Comparison of ENCODE assay signal across 8 cellular contexts in genomic region chr15:78506971-78507830, GRCh38. TPM values are rescaled to one million over a fixed set of nuclear protein-coding genes. Genes with fewer than 3 reads are reported as not detected.
DNase-seq lines count a peak whose midpoint lies in the region; ATAC-seq, FAIRE-seq and TF ChIP-seq lines count a peak whose summit lies in the region.

Gene HYKK (plus strand): TSS chr15:78507577. CDS start chr15:78513089, 5,512 bp downstream.

- H3K9me3 ChIP-seq in T-helper 17 cell (ENCODE audit: control insufficient read depth, low read length, poor library complexity, severe bottlenecking) (no peaks in the 10 kb centered on the region), right atrium auricular region (no peaks in the 10 kb centered on the region)

- peak; percentile 81 for DNase-seq in GM12892 (ENCODE audit: insufficient read length)
- peak; percentile 92 for DNase-seq in NCI-H1694 (lab: John Stamatoyannopoulos, UW)
- DNase-seq in T-helper 17 cell = peak; percentile 38 to 65 (median 51)
- DNase-seq in anterior cingulate cortex (lab: John Stamatoyannopoulos, UW) = peak; percentile 49 to 96 (median 86)
- peak; percentile 93 for DNase-seq in right atrium auricular region (ENCODE audit: low spot score)
- DNase-seq in progenitor cell of endocrine pancreas (ENCODE audit: low spot score, unreplicated experiment) = peak; percentile 91
- peak; percentile 96 for DNase-seq in ureter (ENCODE audit: low spot score)

- peak within 1 kb of the TSS; percentile 75 for H3K27ac Mint-ChIP-seq in T-helper 17 cell
- peak within 1 kb of the TSS; percentile 92 for H3K27ac Mint-ChIP-seq in progenitor cell of endocrine pancreas

- H3K4me3 ChIP-seq in right atrium auricular region = peak within 1 kb of the TSS; percentile 70 to 86

- TF ChIP-seq POLR2A in GM12892 (IDR thresholded peaks at IDR 0.05; ENCODE audit: low read depth, low read length) = no peak; the same call in 1 of the 2 replicates

- no peaks in the 10 kb centered on the region for H3K27me3 ChIP-seq in right atrium auricular region

- H3K4me3 Mint-ChIP-seq in T-helper 17 cell (peak within 1 kb of the TSS; percentile 96), progenitor cell of endocrine pancreas (ENCODE audit: low read depth) (peak within 1 kb of the TSS; percentile 86)

- ATAC-seq in HG02884 (IDR thresholded peaks at IDR 0.05; ENCODE audit: unreplicated experiment) (peak; percentile 85), T-helper 17 cell (peak; percentile 86)

- no peaks in the 10 kb centered on the region for H3K9me3 Mint-ChIP-seq in progenitor cell of endocrine pancreas (ENCODE audit: low read depth)

- H3K4me1 ChIP-seq in right atrium auricular region = peaks cover 0 to 9% of the 10 kb centered on the region in 2 donors

- peak; percentile 88 for FAIRE-seq in GM12892 (lab: Jason Lieb, UNC)

- no peaks in the 10 kb centered on the region for H3K36me3 ChIP-seq in right atrium auricular region

- H3K27me3 Mint-ChIP-seq in T-helper 17 cell (no peaks in the 10 kb centered on the region), progenitor cell of endocrine pancreas (peaks cover 8% of the 10 kb centered on the region)

- peak within 1 kb of the TSS; percentile 65 to 75 for H3K27ac ChIP-seq in right atrium auricular region

- H3K4me1 Mint-ChIP-seq in T-helper 17 cell (peaks cover 17% of the 10 kb centered on the region), progenitor cell of endocrine pancreas (ENCODE audit: low read depth) (peaks cover 4% of the 10 kb centered on the region)

- no peaks in the 10 kb centered on the region for H3K36me3 Mint-ChIP-seq in T-helper 17 cell (ENCODE audit: low read depth)
- H3K36me3 Mint-ChIP-seq in progenitor cell of endocrine pancreas (ENCODE audit: insufficient read depth) = peaks cover under 1% of the 10 kb centered on the region

- TF ChIP-seq CTCF in right atrium auricular region (IDR thresholded peaks at IDR 0.05) (peak in 1 of 2 donors; percentile 34), progenitor cell of endocrine pancreas (IDR thresholded peaks at IDR 0.05; ENCODE audit: unreplicated experiment) (peak; percentile 29)

RNA-seq across cellular contexts. Expression of gene HYKK, which starts in this region (rescaled TPM):
- polyA plus RNA-seq in GM12892 (2012; ENCODE audit: missing spikeins) = 2.2 TPM
- 1 to 10 TPM; 1.1 to 2.0 TPM for total RNA-seq in T-helper 17 cell
- 10 to 100 TPM in 1 of 2 donors, 1 to 10 TPM in 1; 6.1 to 12.5 TPM for total RNA-seq in right atrium auricular region
- total RNA-seq in progenitor cell of endocrine pancreas = 4.1 and 4.3 TPM in 2 replicates
- 12.5 TPM for total RNA-seq in ureter

Comparison
In these comparisons a context has a peak if more than half of its experiments do, and no peak if none do; other contexts are left out.
1. Peak in every context shown above with its lines: DNase-seq, ATAC-seq, H3K4me3 ChIP-seq and H3K27ac ChIP-seq.